8 cellular contexts compared by ENCODE assay signal in genomic region chr19:43755256-43755801, GRCh38. TPM values are rescaled to one million over a fixed set of nuclear protein-coding genes. Genes with fewer than 3 reads are reported as not detected.
DNase-seq lines count a peak whose midpoint lies in the region; ATAC-seq and TF ChIP-seq lines count a peak whose summit lies in the region.

No MANE protein-coding gene starts in this region.

- 0 to 1% (median 1%) methylated on average over 27 to 28 of the region's 28 CpGs for WGBS in stomach, 5 donors

- H3K4me1 Mint-ChIP-seq in nephron = peaks cover 24% of the 10 kb centered on the region

- H3K4me3 ChIP-seq in fibroblast of pulmonary artery (replicated peaks; ENCODE audit: low read depth, low read length) (peak overlapping the region; percentile 85), stomach (peak overlapping the region; percentile 53 to 74 (median 66))

- TF ChIP-seq EP300 in stomach (IDR thresholded peaks at IDR 0.05) = no peak

- H3K9me3 ChIP-seq in stomach = no peaks in the 10 kb centered on the region

- H3K27me3 ChIP-seq in stomach = no peaks in the 10 kb centered on the region

- H3K9me3 Mint-ChIP-seq in nephron = no peaks in the 10 kb centered on the region

- H3K36me3 ChIP-seq in stomach = peaks cover 5 to 17% (median 15%) of the 10 kb centered on the region in 4 donors

- no peak for ATAC-seq in GM18519 (IDR thresholded peaks at IDR 0.05; ENCODE audit: low FRiP score, unreplicated experiment)

- intact Hi-C loops in stomach (cut with DNase I; ENCODE audit: low total_unique reads) = no loop called here

- H3K27ac Mint-ChIP-seq in nephron = peak overlapping the region; percentile 96 to 99 (median 99)

- POLR2A ChIA-PET in RWPE1 (lab: Yijun Ruan, JAX; ENCODE audit: low non-redundant PET) = interaction anchor here (1.0 kb wide), 1 partner anchor 45 kb away, joined by 3 read pairs; no protein-coding TSS in a partner anchor

- H3K27ac ChIP-seq in RWPE1 = peak overlapping the region; percentile 100
- peak overlapping the region; percentile 96 to 99 (median 99) for H3K27ac ChIP-seq in stomach

- DNase-seq in Kasumi-1 (lab: John Stamatoyannopoulos, UW) (peak; percentile 70 to 82), RWPE1 (ENCODE audit: low spot score) (peak; percentile 66), fibroblast of pulmonary artery (ENCODE audit: low read depth) (peak; percentile 78), stomach (peak; percentile 86)
- DNase-seq in activated T-helper 9 cell treated with anti-CD3 and anti-CD28 coated beads, Interleukin-2, amount 50 U/mL, for 16 hours (ENCODE audit: low read depth) = peak; percentile 69

- peaks cover 17% of the 10 kb centered on the region for H3K36me3 Mint-ChIP-seq in nephron (ENCODE audit: low read depth)

- no peaks in the 10 kb centered on the region for H3K27me3 Mint-ChIP-seq in nephron (ENCODE audit: low read depth)

- CTCF ChIA-PET in RWPE1 (lab: Yijun Ruan, JAX) = interaction anchor here (2.0 kb wide), 1 partner anchor 10 kb away, joined by 8 read pairs; no protein-coding TSS in a partner anchor

- peak overlapping the region; percentile 94 to 99 (median 99) for H3K4me3 Mint-ChIP-seq in nephron

- TF ChIP-seq CTCF in RWPE1 (conservative IDR thresholded peaks at IDR 0.05; ENCODE audit: low read depth) (no peak), fibroblast of pulmonary artery (IDR thresholded peaks at IDR 0.05; ENCODE audit: low read length, missing control alignments) (no peak), nephron (IDR thresholded peaks at IDR 0.05; ENCODE audit: unreplicated experiment in 3 of 3) (no peak), stomach (IDR thresholded peaks at IDR 0.05) (no peak)

- H3K4me1 ChIP-seq in stomach = peaks cover 26 to 56% (median 37%) of the 10 kb centered on the region in 4 donors

- TF ChIP-seq POLR2A in GM15510 (IDR thresholded peaks at IDR 0.05; ENCODE audit: borderline replicate concordance, extremely low read depth, insufficient read length) (peak; percentile 32), stomach (IDR thresholded peaks at IDR 0.05) (no peak)

RNA-seq across cellular contexts. Expression of gene SMG9, which starts 0.6 kb away (rescaled TPM):
- total RNA-seq in stomach = 10 to 100 TPM in 3 of 5 donors, 1 to 10 TPM in 2; 3.5 to 59.4 (median 11.3) TPM
- polyA plus RNA-seq in stomach = 10 to 100 TPM; 11.8 to 27.9 (median 22.1) TPM

RNA-seq across cellular contexts. Expression of gene KCNN4, which starts 25.4 kb away (rescaled TPM):
- 100 to 1,000 TPM in 1 of 5 donors, 10 to 100 TPM in 3, 1 to 10 TPM in 1; 3.1 to 222 (median 32.7) TPM for total RNA-seq in stomach
- polyA plus RNA-seq in stomach = 10 to 100 TPM in 1 of 3 donors, 1 to 10 TPM in 2; 7.6 to 22.4 (median 8.6) TPM

RNA-seq across cellular contexts. Expression of gene IRGC, which starts 39.5 kb away (rescaled TPM):
- not detected for total RNA-seq in stomach
- not detected for polyA plus RNA-seq in stomach

RNA-seq across cellular contexts. Expression of gene LYPD5, which starts 46.9 kb away (rescaled TPM):
- total RNA-seq in stomach = under 1 TPM in 1 of 5 donors, not detected in 4; 0.43 TPM
- 1 to 10 TPM in 2 of 3 donors, under 1 TPM in 1; 0.61 to 3.9 (median 2.6) TPM for polyA plus RNA-seq in stomach
